In genomic region chr18:55833543-55833942, GRCh38 we compare ENCODE assay signal across 9 cellular contexts.
A peak's percentile ranks its signal among the peaks of the same experiment; 100 is the strongest.
DNase-seq lines count a peak whose midpoint lies in the region; ATAC-seq and TF ChIP-seq lines count a peak whose summit lies in the region.
"Had no signal": no experiment of that assay in that cellular context is flagged by ENCODE, and none has a peak within 500 bp of the region (broad histone marks: within the 10 kb centered on the region; RNA-seq: fewer than 3 reads in every experiment).

No MANE protein-coding gene starts in this region.

- no peaks in the 10 kb centered on the region; the same call in 1 of the 2 replicates for H3K27me3 Mint-ChIP-seq in HFFc6 (ENCODE audit: insufficient read depth)
- H3K27me3 Mint-ChIP-seq in activated T-cell treated with anti-CD3 and anti-CD28 coated beads, Interleukin-2, amount 50 U/mL, for 24 hours = no peaks in the 10 kb centered on the region

- peaks cover 38% of the 10 kb centered on the region for H3K36me3 Mint-ChIP-seq in HFFc6 (ENCODE audit: low read depth)
- H3K36me3 Mint-ChIP-seq in activated T-cell treated with anti-CD3 and anti-CD28 coated beads, Interleukin-2, amount 50 U/mL, for 24 hours (ENCODE audit: low read depth) = no peaks in the 10 kb centered on the region

- intact Hi-C loops in Right ventricle myocardium superior (cut with DNase I) = no loop called here

- ATAC-seq in Right ventricle myocardium superior (ENCODE audit: poor library complexity) = no peak
- ATAC-seq in HG03095 (IDR thresholded peaks at IDR 0.05; ENCODE audit: unreplicated experiment) = no peak

- peak overlapping the region; percentile 29 for H3K4me3 Mint-ChIP-seq in HFFc6
- H3K4me3 Mint-ChIP-seq in activated T-cell treated with anti-CD3 and anti-CD28 coated beads, Interleukin-2, amount 50 U/mL, for 24 hours = no peak overlapping the region

- TF ChIP-seq CTCF in HFFc6 (IDR thresholded peaks at IDR 0.05) = no peak

- DNase-seq in HFFc6 (peak; percentile 97), amniotic epithelial cell (ENCODE audit: low read depth) (peak; percentile 99), glomerular endothelial cell (ENCODE audit: extremely low read depth, low read depth, low spot score) (peak; percentile 5), stromal cell of bone marrow (ENCODE audit: low read depth) (peak; percentile 91), Right ventricle myocardium superior (no peak)
- no peak for DNase-seq in activated T-cell treated with anti-CD3 and anti-CD28 coated beads, Interleukin-2, amount 50 U/mL, for 24 hours
- DNase-seq: MM.1S had no signal

- peaks cover 40% of the 10 kb centered on the region for H3K4me1 Mint-ChIP-seq in HFFc6 (ENCODE audit: low read depth)
- H3K4me1 Mint-ChIP-seq in activated T-cell treated with anti-CD3 and anti-CD28 coated beads, Interleukin-2, amount 50 U/mL, for 24 hours (ENCODE audit: low read depth) = no peaks in the 10 kb centered on the region

- peaks cover 12% of the 10 kb centered on the region for H3K9me3 Mint-ChIP-seq in HFFc6
- peaks cover 14% of the 10 kb centered on the region for H3K9me3 Mint-ChIP-seq in activated T-cell treated with anti-CD3 and anti-CD28 coated beads, Interleukin-2, amount 50 U/mL, for 24 hours

- peak overlapping the region; percentile 94 for H3K27ac Mint-ChIP-seq in HFFc6
- no peak overlapping the region for H3K27ac Mint-ChIP-seq in activated T-cell treated with anti-CD3 and anti-CD28 coated beads, Interleukin-2, amount 50 U/mL, for 24 hours
- H3K27ac Mint-ChIP-seq: activated T-helper 2 cell treated with anti-CD3 and anti-CD28 coated beads, Interferon-gamma antibody, Interleukin-2, Interleukin-4, amounts not matched to agents 10 μg/mL and 5 μg/mL and 100 μg/mL, durations not matched to agents 14 hours and 24 hours and 36 hours had no signal

Comparison
In these comparisons a context has a peak if more than half of its experiments do, and no peak if none do; other contexts are left out.
1. DNase-seq: peak in HFFc6 (single experiment), amniotic epithelial cell (single experiment), glomerular endothelial cell (single experiment) and stromal cell of bone marrow (single experiment); none in activated T-cell treated with anti-CD3 and anti-CD28 coated beads, Interleukin-2, amount 50 U/mL, for 24 hours (single experiment) and Right ventricle myocardium superior (single experiment).